Comparison of ENCODE assay signal across 22 cellular contexts in the genomic region with DNA sequence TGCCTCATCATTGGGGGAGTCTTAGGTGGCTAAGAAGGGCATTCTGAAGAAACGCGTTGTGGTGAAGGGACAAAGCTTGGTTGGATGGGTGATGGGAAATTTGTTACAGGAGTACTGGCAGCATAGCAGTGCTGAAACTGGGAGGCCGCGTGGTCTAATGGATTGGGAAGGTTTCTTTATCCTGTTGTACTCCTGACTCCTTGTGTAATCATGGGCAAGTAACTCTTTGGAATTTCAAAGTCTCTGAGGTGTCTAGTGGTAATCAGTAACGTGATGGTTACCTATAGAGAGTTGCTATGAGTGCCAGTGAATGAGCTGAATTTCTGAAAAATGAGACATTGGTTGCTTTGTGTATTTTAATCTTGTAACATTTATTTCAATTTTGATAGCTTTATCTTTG. TPM values are rescaled to one million over a fixed set of nuclear protein-coding genes. Genes with fewer than 3 reads are reported as not detected.
A peak's percentile ranks its signal among the peaks of the same experiment; 100 is the strongest.
DNase-seq lines count a peak whose midpoint lies in the region; ATAC-seq and TF ChIP-seq lines count a peak whose summit lies in the region.
"Had no signal": no experiment of that assay in that cellular context is flagged by ENCODE, and none has a peak within 500 bp of the region (broad histone marks: within the 10 kb centered on the region; RNA-seq: fewer than 3 reads in every experiment).

No MANE protein-coding gene starts in this region.

- H2AK9ac ChIP-seq in IMR-90 (replicated peaks; ENCODE audit: low read depth, low read length, poor library complexity), result no peak overlapping the region

- POLR2A ChIA-PET in activated CD8-positive, alpha-beta T cell treated with anti-CD3 and anti-CD28 coated beads for 36 hours (lab: Charles Lee), result interaction anchor here (0.7 to 1.4 kb wide), 3 partner anchors 10 to 50 kb away, joined by 3 to 5 read pairs (median 4); no protein-coding TSS in a partner anchor
- POLR2A ChIA-PET in activated CD8-positive, alpha-beta T cell treated with anti-CD3 and anti-CD28 coated beads, Interleukin-2, amount 10 ng/mL, durations not matched to agents 7 days and 5 days (lab: Charles Lee), result interaction anchor here (2.2 kb wide), 1 partner anchor 18 kb away, joined by 6 read pairs; the partner anchor contains the start of gene DONSON
- POLR2A ChIA-PET in IMR-90 (lab: Charles Lee; ENCODE audit: unreplicated experiment), result no interaction called here

- peaks cover 3% of the 10 kb centered on the region; the same call in 1 of the 2 replicates for H3K4me1 ChIP-seq in IMR-90 (ENCODE audit: control insufficient read depth, insufficient read depth, low read length)
- H3K4me1 ChIP-seq in gastrocnemius medialis, result peaks cover 5 to 6% of the 10 kb centered on the region in 2 donors
- H3K4me1 ChIP-seq: breast epithelium, SJCRH30 had no signal

- H3K23ac ChIP-seq in IMR-90 (ENCODE audit: low read depth, low read length), result no peak overlapping the region

- 0 out of 2 replicates have a peak, but pooled peaks cover 3% of the 10 kb centered on the region for H3K9me1 ChIP-seq in IMR-90 (ENCODE audit: insufficient read depth, low read length)

- H3K9ac ChIP-seq in IMR-90 (ENCODE audit: low read depth, low read length), result no peak overlapping the region
- H3K9ac ChIP-seq: GM23248 had no signal

- H3K9me3 Mint-ChIP-seq in activated CD8-positive, alpha-beta T cell treated with anti-CD3 and anti-CD28 coated beads for 36 hours, result no peaks in the 10 kb centered on the region
- no peaks in the 10 kb centered on the region for H3K9me3 Mint-ChIP-seq in activated CD8-positive, alpha-beta T cell treated with anti-CD3 and anti-CD28 coated beads, Interleukin-2, amount 10 ng/mL, durations not matched to agents 7 days and 5 days (ENCODE audit: insufficient read depth)
- no peaks in the 10 kb centered on the region for H3K9me3 Mint-ChIP-seq in neural crest cell
- H3K9me3 Mint-ChIP-seq: CD14-positive monocyte; dendritic cell treated with granulocyte-macrophage colony-stimulating factor and Interleukin-4, amounts not matched to agents 40 ng/mL and 50 ng/mL, for 4 days had no signal

- dilution Hi-C loops in IMR-90 (cut with HindIII; ENCODE audit: low sequenced_read_pairs, unreplicated experiment), result no loop called here

- no peak overlapping the region for H3K18ac ChIP-seq in IMR-90 (ENCODE audit: low read depth, low read length)

- H3K4me3 Mint-ChIP-seq in activated CD8-positive, alpha-beta T cell treated with anti-CD3 and anti-CD28 coated beads for 36 hours, result no peak overlapping the region
- no peak overlapping the region for H3K4me3 Mint-ChIP-seq in activated CD8-positive, alpha-beta T cell treated with anti-CD3 and anti-CD28 coated beads, Interleukin-2, amount 10 ng/mL, durations not matched to agents 7 days and 5 days
- H3K4me3 Mint-ChIP-seq in neural crest cell, result no peak overlapping the region
- H3K4me3 Mint-ChIP-seq: CD14-positive monocyte; dendritic cell treated with granulocyte-macrophage colony-stimulating factor and Interleukin-4, amounts not matched to agents 40 ng/mL and 50 ng/mL, for 4 days had no signal

- 79% methylated on average over 2 of the region's 5 CpGs; no CpG with 5 or more reads in 1 of the 2 experiments for WGBS in IMR-90 (ENCODE audit: extremely low coverage in 2 of 2, insufficient read length in 1 of 2), 2 experiments

- DNase-seq in activated CD8-positive, alpha-beta T cell treated with anti-CD3 and anti-CD28 coated beads for 36 hours, result no peak
- no peak for DNase-seq in activated CD8-positive, alpha-beta T cell treated with anti-CD3 and anti-CD28 coated beads, Interleukin-2, amount 10 ng/mL, durations not matched to agents 7 days and 5 days
- DNase-seq in IMR-90, result no peak
- peak; percentile 14 for DNase-seq in astrocyte of the hippocampus (ENCODE audit: low read depth, low spot score)
- no peak for DNase-seq in neural crest cell (ENCODE audit: low read depth, low spot score)
- no peak for DNase-seq in AML-193 (lab: John Stamatoyannopoulos, UW)
- no peak for DNase-seq in NOMO-1 (lab: John Stamatoyannopoulos, UW; ENCODE audit: unreplicated experiment in 2 of 2)
- no peak for DNase-seq in gastrocnemius medialis
- DNase-seq: activated CD4-positive, alpha-beta T cell treated with anti-CD3 and anti-CD28 coated beads, Interleukin-2, amount 50 U/mL, for 48 hours; DMS79; glutamatergic neuron; GM23248; KG1; NCI-H1048; NCI-H2081 treated with DMSO at 0.1 percent for 48 hours; NCI-H526; SJCRH30; spleen; tibial artery had no signal

- peaks cover 24% of the 10 kb centered on the region for H3K4me1 Mint-ChIP-seq in activated CD8-positive, alpha-beta T cell treated with anti-CD3 and anti-CD28 coated beads for 36 hours (ENCODE audit: low read depth)
- H3K4me1 Mint-ChIP-seq in activated CD8-positive, alpha-beta T cell treated with anti-CD3 and anti-CD28 coated beads, Interleukin-2, amount 10 ng/mL, durations not matched to agents 7 days and 5 days (ENCODE audit: low read depth), result no peaks in the 10 kb centered on the region
- H3K4me1 Mint-ChIP-seq in neural crest cell, result no peaks in the 10 kb centered on the region
- H3K4me1 Mint-ChIP-seq: CD14-positive monocyte had no signal

- H3K27ac Mint-ChIP-seq in activated CD8-positive, alpha-beta T cell treated with anti-CD3 and anti-CD28 coated beads for 36 hours, result peak overlapping the region; percentile 67
- H3K27ac Mint-ChIP-seq in activated CD8-positive, alpha-beta T cell treated with anti-CD3 and anti-CD28 coated beads, Interleukin-2, amount 10 ng/mL, durations not matched to agents 7 days and 5 days, result no peak overlapping the region
- H3K27ac Mint-ChIP-seq in neural crest cell (ENCODE audit: unreplicated experiment), result peak overlapping the region; percentile 32
- H3K27ac Mint-ChIP-seq: dendritic cell treated with granulocyte-macrophage colony-stimulating factor and Interleukin-4, amounts not matched to agents 40 ng/mL and 50 ng/mL, for 4 days had no signal

- in situ Hi-C loops in IMR-90 (cut with MboI; ENCODE audit: low sequenced_read_pairs) (no loop called here), gastrocnemius medialis (cut with MboI; ENCODE audit: low sequenced_read_pairs in 4 of 4) (no loop called here)

- no peak for TF ChIP-seq RAD21 in IMR-90 (IDR thresholded peaks at IDR 0.05; ENCODE audit: low read length)

- no peak overlapping the region for H3K56ac ChIP-seq in IMR-90 (ENCODE audit: extremely low read depth, insufficient read depth, low read length)

- TF ChIP-seq POLR2A in IMR-90 (IDR thresholded peaks at IDR 0.05; ENCODE audit: low read depth, low read length), result no peak
- no peak for TF ChIP-seq POLR2A in gastrocnemius medialis (IDR thresholded peaks at IDR 0.05)

- H3K27me3 Mint-ChIP-seq in activated CD8-positive, alpha-beta T cell treated with anti-CD3 and anti-CD28 coated beads for 36 hours, result no peaks in the 10 kb centered on the region
- no peaks in the 10 kb centered on the region for H3K27me3 Mint-ChIP-seq in activated CD8-positive, alpha-beta T cell treated with anti-CD3 and anti-CD28 coated beads, Interleukin-2, amount 10 ng/mL, durations not matched to agents 7 days and 5 days (ENCODE audit: low read depth)
- no peaks in the 10 kb centered on the region for H3K27me3 Mint-ChIP-seq in neural crest cell (ENCODE audit: low read depth)
- H3K27me3 Mint-ChIP-seq: dendritic cell treated with granulocyte-macrophage colony-stimulating factor and Interleukin-4, amounts not matched to agents 40 ng/mL and 50 ng/mL, for 4 days had no signal

- no peaks in the 10 kb centered on the region for H3K9me3 ChIP-seq in IMR-90 (ENCODE audit: control insufficient read depth, insufficient read depth, low read length)
- no peaks in the 10 kb centered on the region for H3K9me3 ChIP-seq in gastrocnemius medialis
- H3K9me3 ChIP-seq: breast epithelium, SJCRH30, spleen, tibial artery had no signal

- no peak overlapping the region for H2BK5ac ChIP-seq in IMR-90 (ENCODE audit: low read depth, low read length, poor library complexity, severe bottlenecking)

- no peak overlapping the region for H2BK15ac ChIP-seq in IMR-90 (ENCODE audit: low read depth, low read length)

- H3K4me3 ChIP-seq in IMR-90 (ENCODE audit: insufficient read depth, low read depth, low read length), result no peak overlapping the region
- H3K4me3 ChIP-seq in gastrocnemius medialis, result no peak overlapping the region
- H3K4me3 ChIP-seq: breast epithelium, GM23248, SJCRH30, spleen, tibial artery had no signal

- H3K36me3 Mint-ChIP-seq in activated CD8-positive, alpha-beta T cell treated with anti-CD3 and anti-CD28 coated beads for 36 hours (ENCODE audit: low read depth), result peaks cover 38% of the 10 kb centered on the region
- H3K36me3 Mint-ChIP-seq in activated CD8-positive, alpha-beta T cell treated with anti-CD3 and anti-CD28 coated beads, Interleukin-2, amount 10 ng/mL, durations not matched to agents 7 days and 5 days (ENCODE audit: low read depth), result peaks cover 58% of the 10 kb centered on the region
- peaks cover 8% of the 10 kb centered on the region for H3K36me3 Mint-ChIP-seq in neural crest cell (ENCODE audit: low read depth)

- BruUV-seq in IMR-90 (replicated peaks; lab: Mats Ljungman, UMichigan), result TSS peak; percentile 32

- no peak overlapping the region for H3K4me2 ChIP-seq in IMR-90 (ENCODE audit: low read depth, low read length)

- CTCF ChIA-PET in activated CD8-positive, alpha-beta T cell treated with anti-CD3 and anti-CD28 coated beads for 36 hours (lab: Charles Lee), result interaction anchor here (1.0 kb wide), 1 partner anchor 11 kb away, joined by 4 read pairs; no protein-coding TSS in a partner anchor
- CTCF ChIA-PET in activated CD8-positive, alpha-beta T cell treated with anti-CD3 and anti-CD28 coated beads, Interleukin-2, amount 10 ng/mL, durations not matched to agents 7 days and 5 days (lab: Charles Lee), result no interaction called here
- CTCF ChIA-PET in IMR-90 (lab: Yijun Ruan, JAX), result no interaction called here

- no peak overlapping the region for H4K91ac ChIP-seq in IMR-90 (ENCODE audit: insufficient read depth, low read depth, low read length)

- ATAC-seq in activated CD8-positive, alpha-beta T cell treated with anti-CD3 and anti-CD28 coated beads for 36 hours, result no peak
- ATAC-seq in activated CD8-positive, alpha-beta T cell treated with anti-CD3 and anti-CD28 coated beads, Interleukin-2, amount 10 ng/mL, durations not matched to agents 7 days and 5 days, result no peak
- ATAC-seq in IMR-90 (ENCODE audit: low read depth) (no peak), gastrocnemius medialis (no peak)

- no peak overlapping the region for H2AK5ac ChIP-seq in IMR-90 (ENCODE audit: low read depth, low read length)

- peaks cover 12% of the 10 kb centered on the region for H4K20me1 ChIP-seq in IMR-90 (ENCODE audit: insufficient read depth, low read length)

- no peak overlapping the region for H2AFZ ChIP-seq in IMR-90 (replicated peaks; ENCODE audit: low read length, poor library complexity)
- H2AFZ ChIP-seq: GM23248 had no signal

- no peak for TF ChIP-seq CTCF in activated CD8-positive, alpha-beta T cell treated with anti-CD3 and anti-CD28 coated beads for 36 hours (IDR thresholded peaks at IDR 0.05)
- TF ChIP-seq CTCF in IMR-90 (conservative IDR thresholded peaks at IDR 0.05; ENCODE audit: low read depth, low read length) (no peak), neural crest cell (conservative IDR thresholded peaks at IDR 0.05) (no peak), gastrocnemius medialis (IDR thresholded peaks at IDR 0.05 in 4 of 5, conservative IDR thresholded peaks at IDR 0.05 in 1 of 5) (no peak)

- H3K14ac ChIP-seq in IMR-90 (replicated peaks; ENCODE audit: low read depth, low read length), result no peak overlapping the region

- H4K5ac ChIP-seq in IMR-90 (ENCODE audit: low read depth, low read length), result no peak overlapping the region

- intact Hi-C loops in activated CD8-positive, alpha-beta T cell treated with anti-CD3 and anti-CD28 coated beads for 36 hours (cut with micrococcal nuclease), result no loop called here
- intact Hi-C loops in IMR-90 (cut with micrococcal nuclease) (no loop called here), gastrocnemius medialis (cut with DNase I; ENCODE audit: low total_unique reads) (no loop called here)

- H3K36me3 ChIP-seq in IMR-90 (ENCODE audit: control insufficient read depth, insufficient read depth, low read length) (peaks cover 44% of the 10 kb centered on the region), gastrocnemius medialis (peaks cover 0 to 62% of the 10 kb centered on the region in 2 donors)

- no peak overlapping the region for H4K8ac ChIP-seq in IMR-90 (ENCODE audit: low read depth in 2 of 2, low read length in 2 of 2)

- H3K27me3 ChIP-seq in IMR-90 (ENCODE audit: control insufficient read depth, insufficient read depth, low read length) (no peaks in the 10 kb centered on the region), gastrocnemius medialis (no peaks in the 10 kb centered on the region)
- H3K27me3 ChIP-seq: breast epithelium, SJCRH30, spleen, tibial artery had no signal

- peaks cover 15 to 36% of the 10 kb centered on the region in 2 experiments for H3K79me1 ChIP-seq in IMR-90 (ENCODE audit: low read depth in 1 of 2, low read length in 2 of 2)

- H3K27ac ChIP-seq in IMR-90 (ENCODE audit: insufficient read depth, low read length) (no peak overlapping the region), gastrocnemius medialis (no peak overlapping the region)
- H3K27ac ChIP-seq: breast epithelium, GM23248, SJCRH30, spleen, tibial artery had no signal

- no peak overlapping the region for H2BK120ac ChIP-seq in IMR-90 (ENCODE audit: low read depth, low read length)

- H3K4ac ChIP-seq in IMR-90 (ENCODE audit: low read depth, low read length), result no peak overlapping the region

- H2BK20ac ChIP-seq in IMR-90 (ENCODE audit: low read depth, low read length), result no peak overlapping the region

RNA-seq across cellular contexts. Expression of gene DONSON, which starts 18.5 kb away (rescaled TPM):
- total RNA-seq in activated CD8-positive, alpha-beta T cell treated with anti-CD3 and anti-CD28 coated beads for 36 hours, result 10 to 100 TPM; 36.8 to 41.5 TPM
- total RNA-seq in activated CD8-positive, alpha-beta T cell treated with anti-CD3 and anti-CD28 coated beads, Interleukin-2, amount 10 ng/mL, durations not matched to agents 7 days and 5 days, result 10 to 100 TPM; 43.3 to 44.1 TPM
- 14.3 and 16.7 TPM in 2 replicates for total RNA-seq in IMR-90 (2012; rRNA removed)
- 16.6 and 17.2 TPM in 2 replicates for polyA plus RNA-seq in IMR-90 (2012; rRNA removed)
- 4.2 and 5.7 TPM in 2 replicates for polyA plus RNA-seq in IMR-90 (2012; cell fraction: cytosol; rRNA removed)
- 7.1 and 32.4 TPM in 2 replicates for polyA plus RNA-seq in IMR-90 (2012; cell fraction: nucleus; rRNA removed; ENCODE audit: low replicate concordance)
- 30.9 and 32.3 TPM in 2 replicates for total RNA-seq in neural crest cell
- 1 to 10 TPM; 3.6 to 5.3 (median 4.2) TPM for total RNA-seq in gastrocnemius medialis

RNA-seq across cellular contexts. Expression of gene SON, which starts 27.1 kb away (rescaled TPM):
- 100 to 1,000 TPM; 267 to 276 TPM for total RNA-seq in activated CD8-positive, alpha-beta T cell treated with anti-CD3 and anti-CD28 coated beads for 36 hours
- 100 to 1,000 TPM; 284 to 285 TPM for total RNA-seq in activated CD8-positive, alpha-beta T cell treated with anti-CD3 and anti-CD28 coated beads, Interleukin-2, amount 10 ng/mL, durations not matched to agents 7 days and 5 days
- total RNA-seq in IMR-90 (2012; rRNA removed) (144 and 146 TPM in 2 replicates), neural crest cell (367 and 395 TPM in 2 replicates), gastrocnemius medialis (100 to 1,000 TPM; 109 to 390 (median 126) TPM)
- polyA plus RNA-seq in IMR-90 (2012; rRNA removed), result 62.9 and 81.6 TPM in 2 replicates
- polyA plus RNA-seq in IMR-90 (2012; cell fraction: cytosol; rRNA removed), result 21.0 and 28.6 TPM in 2 replicates
- polyA plus RNA-seq in IMR-90 (2012; cell fraction: nucleus; rRNA removed; ENCODE audit: low replicate concordance), result 66.2 and 244 TPM in 2 replicates

RNA-seq across cellular contexts. Expression of gene GART, which starts 28.1 kb away (rescaled TPM):
- total RNA-seq in activated CD8-positive, alpha-beta T cell treated with anti-CD3 and anti-CD28 coated beads for 36 hours, result 100 to 1,000 TPM; 224 to 232 TPM
- total RNA-seq in activated CD8-positive, alpha-beta T cell treated with anti-CD3 and anti-CD28 coated beads, Interleukin-2, amount 10 ng/mL, durations not matched to agents 7 days and 5 days, result 100 to 1,000 TPM; 138 to 147 TPM
- total RNA-seq in IMR-90 (2012; rRNA removed) (73.8 and 115 TPM in 2 replicates), neural crest cell (133 and 139 TPM in 2 replicates), gastrocnemius medialis (10 to 100 TPM; 46.3 to 97.5 (median 55.4) TPM)
- polyA plus RNA-seq in IMR-90 (2012; rRNA removed), result 21.0 and 29.9 TPM in 2 replicates
- polyA plus RNA-seq in IMR-90 (2012; cell fraction: cytosol; rRNA removed), result 4.9 and 22.6 TPM in 2 replicates
- 6.4 and 48.2 TPM in 2 replicates for polyA plus RNA-seq in IMR-90 (2012; cell fraction: nucleus; rRNA removed; ENCODE audit: low replicate concordance)
